18 cellular contexts compared by ENCODE assay signal in genomic region chr18:59779979-59780378, GRCh38.
DNase-seq lines count a peak whose midpoint lies in the region; ATAC-seq and TF ChIP-seq lines count a peak whose summit lies in the region.
"Had no signal": no experiment of that assay in that cellular context is flagged by ENCODE, and none has a peak within 500 bp of the region (broad histone marks: within the 10 kb centered on the region; RNA-seq: fewer than 3 reads in every experiment).

No MANE protein-coding gene starts in this region.

- peak overlapping the region; percentile 53 for H3K27ac ChIP-seq in brain microvascular endothelial cell
- no peak overlapping the region for H3K27ac ChIP-seq in hepatocyte
- H3K27ac ChIP-seq: upper lobe of right lung, VCaP had no signal

- WGBS in hepatocyte (ENCODE audit: low lambda C conversion rate, missing lambda C conversion rate): 33% methylated on average over 2 of the region's 2 CpGs

- no peak overlapping the region for H3K4me2 ChIP-seq in hepatocyte

- no peak for ATAC-seq in GM21526 (IDR thresholded peaks at IDR 0.05; ENCODE audit: low FRiP score, unreplicated experiment)
- ATAC-seq: left colon, upper lobe of right lung had no signal

- H3K4me1 ChIP-seq in hepatocyte (ENCODE audit: insufficient read depth): peaks cover 5% of the 10 kb centered on the region
- H3K4me1 ChIP-seq: BE2C, upper lobe of right lung had no signal

- no peaks in the 10 kb centered on the region for H3K36me3 ChIP-seq in brain microvascular endothelial cell (replicated peaks)
- H3K36me3 ChIP-seq in hepatocyte (replicated peaks; ENCODE audit: insufficient read depth, low read depth): no peaks in the 10 kb centered on the region
- H3K36me3 ChIP-seq: BE2C, upper lobe of right lung had no signal

- no peaks in the 10 kb centered on the region for H3K9me3 ChIP-seq in hepatocyte (ENCODE audit: low read depth)
- H3K9me3 ChIP-seq: BE2C, upper lobe of right lung had no signal

- H3K27me3 ChIP-seq in brain microvascular endothelial cell (replicated peaks) (no peaks in the 10 kb centered on the region), hepatocyte (no peaks in the 10 kb centered on the region)
- H3K27me3 ChIP-seq: BE2C, upper lobe of right lung had no signal

- in situ Hi-C loops in brain microvascular endothelial cell (cut with HindIII; ENCODE audit: low pct_ligation_motif_present, low sequenced_read_pairs): no loop called here

- H3K4me3 ChIP-seq in brain microvascular endothelial cell (ENCODE audit: low read depth, low read length): no peak overlapping the region
- H3K4me3 ChIP-seq in hepatocyte: no peak overlapping the region
- H3K4me3 ChIP-seq: upper lobe of right lung had no signal

- no peak overlapping the region for H2AFZ ChIP-seq in hepatocyte

- TF ChIP-seq CTCF in brain microvascular endothelial cell (IDR thresholded peaks at IDR 0.05; ENCODE audit: low read depth, low read length, missing control alignments) (no peak), hepatocyte (IDR thresholded peaks at IDR 0.05; ENCODE audit: poor library complexity) (no peak)

- H3K79me2 ChIP-seq in hepatocyte: no peaks in the 10 kb centered on the region

- no peaks in the 10 kb centered on the region for H3K9me2 ChIP-seq in hepatocyte (replicated peaks; ENCODE audit: insufficient read depth)

- DNase-seq in AG08396 (ENCODE audit: low spot score) (peak; percentile 57), LoVo (ENCODE audit: low spot score) (peak; percentile 20), brain microvascular endothelial cell (peak; percentile 64), hepatocyte (ENCODE audit: low spot score) (peak; percentile 5), D341Med (ENCODE audit: low spot score) (no peak)
- no peak for DNase-seq in activated effector memory CD4-positive, alpha-beta T cell treated with anti-CD3 and anti-CD28 coated beads, Interleukin-2, amount 50 U/mL, for 16 hours
- no peak for DNase-seq in activated CD4-positive, alpha-beta T cell treated with anti-CD3 and anti-CD28 coated beads for 4 hours
- DNase-seq: BE2C; cortex of kidney; DMS79; left colon; NCI-H1694 treated with DMSO at 0.1 percent for 48 hours; NCI-H774; retina; stimulated activated CD4-positive, alpha-beta T cell treated with anti-CD3 and anti-CD28 coated beads, Interleukin-2, amount 100 ng/mL, for 48 hours; upper lobe of right lung had no signal

- H4K20me1 ChIP-seq in hepatocyte (ENCODE audit: insufficient read depth, poor library complexity, severe bottlenecking): no peaks in the 10 kb centered on the region

Comparison
In these comparisons a context has a peak if more than half of its experiments do, and no peak if none do; other contexts are left out.
1. DNase-seq: peak in AG08396 (single experiment), LoVo (single experiment), brain microvascular endothelial cell (single experiment) and hepatocyte (single experiment); none in D341Med (single experiment), activated effector memory CD4-positive, alpha-beta T cell treated with anti-CD3 and anti-CD28 coated beads, Interleukin-2, amount 50 U/mL, for 16 hours (single experiment) and activated CD4-positive, alpha-beta T cell treated with anti-CD3 and anti-CD28 coated beads for 4 hours (0 of 2).